8 cellular contexts compared by ENCODE assay signal in the genomic region with DNA sequence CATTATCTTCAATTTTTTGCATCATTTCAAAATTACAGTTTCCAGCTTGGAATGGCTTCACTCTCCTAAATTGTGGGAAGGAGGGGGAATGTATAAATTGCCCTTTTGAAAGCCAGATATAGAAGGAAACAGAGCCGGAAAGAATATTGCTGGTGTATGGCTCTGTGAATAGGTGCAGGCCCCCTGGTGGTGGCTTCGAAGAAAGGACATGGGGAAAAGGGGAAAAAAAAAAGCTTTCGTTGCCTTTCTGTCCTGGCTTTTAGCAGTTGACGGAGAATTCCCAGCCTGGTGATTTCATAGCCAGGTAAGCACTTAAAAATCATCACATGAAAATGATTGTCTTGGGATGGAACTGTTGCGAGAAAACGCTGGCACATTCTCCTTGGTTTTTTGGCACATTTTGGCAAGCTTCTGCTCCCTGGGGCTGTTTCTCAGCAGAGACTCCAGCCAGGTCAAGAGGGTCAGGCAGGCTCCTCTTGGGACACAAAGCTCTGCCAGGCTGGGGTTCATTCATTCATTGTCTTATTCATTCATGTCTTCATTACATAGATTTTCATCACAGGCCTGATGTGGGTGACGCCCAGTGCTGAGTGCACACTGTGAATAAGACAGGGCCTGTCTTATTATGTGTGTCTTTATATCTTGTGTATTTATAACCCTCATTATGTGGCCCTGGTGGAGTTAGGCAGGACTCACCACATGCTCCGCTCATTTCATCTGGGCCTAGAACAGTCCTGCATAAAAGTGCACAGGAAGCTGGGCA.
DNase-seq lines count a peak whose midpoint lies in the region; ATAC-seq, FAIRE-seq and TF ChIP-seq lines count a peak whose summit lies in the region.

No MANE protein-coding gene starts in this region.

- ATAC-seq in GM12878 (peak; percentile 87), GM18519 (IDR thresholded peaks at IDR 0.05; ENCODE audit: low FRiP score, unreplicated experiment) (no peak), GM21825 (IDR thresholded peaks at IDR 0.05; ENCODE audit: unreplicated experiment) (no peak)

- RAD21 ChIA-PET in GM12878 (lab: Charles Lee; ENCODE audit: unreplicated experiment): interaction anchor here (1.4 to 1.5 kb wide), 2 partner anchors 54 to 351 kb away, joined by 3 to 4 read pairs; no protein-coding TSS in a partner anchor

- in situ Hi-C loops in GM12878 (cut with MboI): no loop called here

- H3K27me3 ChIP-seq in GM12878 (replicated peaks in 1 of 2; ENCODE audit: control insufficient read depth in 2 of 2, insufficient read depth in 2 of 2, low read length in 1 of 2) (peaks cover 0 to 2% of the 10 kb centered on the region in 2 experiments; a peak in 2 of 4 replicates), skeletal muscle satellite cell (ENCODE audit: control insufficient read depth, insufficient read depth, low read length) (no peaks in the 10 kb centered on the region)

- CTCF ChIA-PET in OCI-LY7 (lab: Charles Lee; ENCODE audit: unreplicated experiment) (no interaction called here), GM12878 (lab: Yijun Ruan, JAX) (interaction anchor here (0.6 to 2.6 kb wide), 17 partner anchors 9 to 527 kb away, joined by 3 to 13 read pairs (median 4); no protein-coding TSS in a partner anchor)

- no peaks in the 10 kb centered on the region for H4K20me1 ChIP-seq in OCI-LY7 (ENCODE audit: insufficient read depth, low read length)
- H4K20me1 ChIP-seq in GM12878 (ENCODE audit: control insufficient read depth, insufficient read depth): no peaks in the 10 kb centered on the region

- H3K79me2 ChIP-seq in OCI-LY7 (ENCODE audit: insufficient read depth, low read depth, low read length) (no peaks in the 10 kb centered on the region), GM12878 (ENCODE audit: control insufficient read depth, insufficient read depth, low read length) (no peaks in the 10 kb centered on the region)

- H3K4me1 ChIP-seq in OCI-LY7 (ENCODE audit: insufficient read depth, low read length, poor library complexity, severe bottlenecking) (no peaks in the 10 kb centered on the region), GM12878 (ENCODE audit: control insufficient read depth, insufficient read depth, low read length) (no peaks in the 10 kb centered on the region), skeletal muscle satellite cell (ENCODE audit: control insufficient read depth, insufficient read depth, low read length) (peaks cover 36% of the 10 kb centered on the region)

- H3K36me3 ChIP-seq in OCI-LY7 (ENCODE audit: insufficient read depth, low read length): no peaks in the 10 kb centered on the region
- H3K36me3 ChIP-seq in GM12878 (ENCODE audit: control insufficient read depth in 2 of 2, insufficient read depth in 2 of 2, low read length in 1 of 2): no peaks in the 10 kb centered on the region
- no peaks in the 10 kb centered on the region for H3K36me3 ChIP-seq in skeletal muscle satellite cell (ENCODE audit: insufficient read depth, low read length)

- peak; percentile 82 for DNase-seq in DMS53 (lab: John Stamatoyannopoulos, UW)
- DNase-seq in HT1080 (ENCODE audit: low read depth): peak; percentile 89
- DNase-seq in OCI-LY7 (ENCODE audit: low spot score): peak; percentile 55
- DNase-seq in GM12878 (ENCODE audit: low read depth, low spot score): no peak
- peak; percentile 69 for DNase-seq in iPS-NIHi11 (ENCODE audit: low spot score)

- SMC1A ChIA-PET in GM12878 (lab: Charles Lee; ENCODE audit: uncharacterized antibody, unreplicated experiment): interaction anchor here (0.7 to 1.2 kb wide), 6 partner anchors 9 to 465 kb away, joined by 3 read pairs; no protein-coding TSS in a partner anchor

- H2AFZ ChIP-seq in OCI-LY7 (ENCODE audit: low read length) (0 out of 2 replicates have a peak overlapping the region, but pooled peaks have one; percentile 30), GM12878 (ENCODE audit: control insufficient read depth, low read depth, low read length) (no peak overlapping the region)

- H3K27ac ChIP-seq in OCI-LY7 (ENCODE audit: low read depth, low read length, poor library complexity, severe bottlenecking) (no peak overlapping the region), GM12878 (ENCODE audit: control insufficient read depth, insufficient read depth) (no peak overlapping the region)

- peak; percentile 60 for TF ChIP-seq RAD21 in GM12878 (IDR thresholded peaks at IDR 0.05; ENCODE audit: insufficient read depth, low read depth, low read length)

- TF ChIP-seq EP300 in GM12878 (IDR thresholded peaks at IDR 0.05; ENCODE audit: borderline replicate concordance in 1 of 2, control insufficient read depth in 1 of 2, low read depth in 2 of 2, low read length in 2 of 2): no peak

- peak; percentile 57 for FAIRE-seq in GM12878 (lab: Jason Lieb, UNC)

- POLR2A ChIA-PET in OCI-LY7 (lab: Charles Lee) (interaction anchor here (0.6 kb wide), 2 partner anchors 37 to 389 kb away, joined by 3 read pairs; no protein-coding TSS in a partner anchor), GM12878 (lab: Charles Lee) (no interaction called here)

- H3K4me2 ChIP-seq in OCI-LY7 (ENCODE audit: low read length) (no peak overlapping the region; the same call in 1 of the 2 replicates), GM12878 (ENCODE audit: control insufficient read depth, insufficient read depth) (no peak overlapping the region), skeletal muscle satellite cell (ENCODE audit: low read length) (peak overlapping the region; percentile 65)

- no peaks in the 10 kb centered on the region for H3K9me2 ChIP-seq in OCI-LY7 (ENCODE audit: insufficient read depth, low read length)

- H3K4me3 ChIP-seq in OCI-LY7 (ENCODE audit: low read depth, low read length, poor library complexity, severe bottlenecking): no peak overlapping the region
- H3K4me3 ChIP-seq in GM12878: no peak overlapping the region
- H3K4me3 ChIP-seq in skeletal muscle satellite cell (ENCODE audit: low read length): peak overlapping the region; percentile 33

- no peak for TF ChIP-seq POLR2A in GM12878 (IDR thresholded peaks at IDR 0.05; ENCODE audit: low read depth, low read length)

- intact Hi-C loops in OCI-LY7 (cut with micrococcal nuclease; ENCODE audit: unreplicated experiment) (no loop called here), GM12878 (cut with micrococcal nuclease; ENCODE audit: unreplicated experiment) (no loop called here)

- TF ChIP-seq CTCF in OCI-LY7 (conservative IDR thresholded peaks at IDR 0.05; ENCODE audit: low read length): peak; percentile 93
- TF ChIP-seq CTCF in GM12878 (IDR thresholded peaks at IDR 0.05 in 2 of 3, conservative IDR thresholded peaks at IDR 0.05 in 1 of 3; ENCODE audit: control insufficient read depth in 2 of 3, extremely low read depth in 1 of 3, insufficient read depth in 1 of 3, low read depth in 3 of 3, low read length in 3 of 3): peak; percentile 69 to 87 (median 85)

- 34% methylated on average over 8 of the region's 8 CpGs for WGBS in GM12878 (ENCODE audit: insufficient coverage, insufficient replicate concordance, low lambda C conversion rate, missing lambda C conversion rate)

- BruUV-seq in OCI-LY7 (replicated peaks; lab: Mats Ljungman, UMichigan) (no TSS peak), GM12878 (replicated peaks; lab: Mats Ljungman, UMichigan) (no TSS peak)

- H3K9ac ChIP-seq in GM12878 (ENCODE audit: control insufficient read depth, insufficient read depth, low read length): no peak overlapping the region
- peak overlapping the region; percentile 71 for H3K9ac ChIP-seq in skeletal muscle satellite cell (ENCODE audit: low read depth, low read length)

- H3K9me3 ChIP-seq in OCI-LY7 (ENCODE audit: low read length) (no peaks in the 10 kb centered on the region), GM12878 (replicated peaks; ENCODE audit: control insufficient read depth, insufficient read depth, low read length) (no peaks in the 10 kb centered on the region), skeletal muscle satellite cell (replicated peaks; ENCODE audit: low read length) (no peaks in the 10 kb centered on the region)

TF ChIP-seq in GM12878, 131 proteins besides CTCF, POLR2A, EP300 and RAD21:
- no peak for TF ChIP-seq SUZ12 (IDR thresholded peaks at IDR 0.05; ENCODE audit: unreplicated experiment)
- TF ChIP-seq NR2C1 (IDR thresholded peaks at IDR 0.05): no peak
- no peak for TF ChIP-seq RBBP5 (conservative IDR thresholded peaks at IDR 0.05)
- peak; percentile 72; the same call in 1 of the 2 replicates for TF ChIP-seq ZNF384 (IDR thresholded peaks at IDR 0.05; ENCODE audit: borderline replicate concordance, low read depth, low read length)
- TF ChIP-seq ATF7 (IDR thresholded peaks at IDR 0.05; ENCODE audit: low read depth): no peak
- TF ChIP-seq SMC3 (IDR thresholded peaks at IDR 0.05; ENCODE audit: borderline replicate concordance, low read length): peak; percentile 57; the same call in 1 of the 2 replicates
- no peak for TF ChIP-seq FOXK2 (IDR thresholded peaks at IDR 0.05)
